ENCODE assay signal across 14 cellular contexts in genomic region chr9:110971234-110971633, GRCh38.
"Had no signal": no experiment of that assay in that cellular context is flagged by ENCODE, and none has a peak within 500 bp of the region (broad histone marks: within the 10 kb centered on the region; RNA-seq: fewer than 3 reads in every experiment).

No MANE protein-coding gene starts in this region.

- H3K36me3 ChIP-seq: right lobe of liver had no signal

- H3K36me3 Mint-ChIP-seq: activated naive CD8-positive, alpha-beta T cell; natural killer cell treated with Interleukin-12 subunit alpha and Interleukin-12 subunit beta and Interleukin-15 and Interleukin-18, amount 100 ng/mL, for 72 hours had no signal

- H3K27ac Mint-ChIP-seq: activated CD4-positive, alpha-beta T cell treated with anti-CD3 and anti-CD28 coated beads, Interleukin-2, amount 10 ng/mL, durations not matched to agents 7 days and 5 days; activated naive CD8-positive, alpha-beta T cell; natural killer cell treated with Interleukin-12 subunit alpha and Interleukin-12 subunit beta and Interleukin-15 and Interleukin-18, amount 100 ng/mL, for 72 hours had no signal

- H3K27me3 ChIP-seq: right lobe of liver, stomach had no signal

- H3K4me1 ChIP-seq: psoas muscle, right lobe of liver had no signal

- H3K27ac ChIP-seq: psoas muscle, right lobe of liver, stomach had no signal

- H3K9me3 Mint-ChIP-seq: activated CD4-positive, alpha-beta T cell treated with anti-CD3 and anti-CD28 coated beads, Interleukin-2, amount 10 ng/mL, durations not matched to agents 7 days and 5 days; brain had no signal

- DNase-seq: activated CD4-positive, alpha-beta T cell treated with anti-CD3 and anti-CD28 coated beads, Interleukin-2, amount 10 ng/mL, durations not matched to agents 7 days and 5 days; activated CD8-positive, alpha-beta memory T cell treated with anti-CD3 and anti-CD28 coated beads, Interleukin-2, amount 50 U/mL, for 48 hours; activated gamma-delta T cell treated with Interleukin-2 at 50 U/mL for 16 hours; amygdala; islet precursor cell; left ventricle myocardium superior; mesenchymal stem cell; occipital lobe; psoas muscle; right lobe of liver; stomach had no signal

- H3K4me3 Mint-ChIP-seq: activated CD4-positive, alpha-beta T cell treated with anti-CD3 and anti-CD28 coated beads, Interleukin-2, amount 10 ng/mL, durations not matched to agents 7 days and 5 days; activated naive CD8-positive, alpha-beta T cell; brain; natural killer cell treated with Interleukin-12 subunit alpha and Interleukin-12 subunit beta and Interleukin-15 and Interleukin-18, amount 100 ng/mL, for 72 hours had no signal

- H3K9me3 ChIP-seq: psoas muscle, right lobe of liver, stomach had no signal

- ATAC-seq: left ventricle myocardium superior; natural killer cell treated with Interleukin-12 subunit alpha and Interleukin-12 subunit beta and Interleukin-15 and Interleukin-18, amount 100 ng/mL, for 72 hours; psoas muscle; right lobe of liver had no signal

- H3K4me3 ChIP-seq: psoas muscle, right lobe of liver, stomach had no signal

- H3K27me3 Mint-ChIP-seq: activated CD4-positive, alpha-beta T cell treated with anti-CD3 and anti-CD28 coated beads, Interleukin-2, amount 10 ng/mL, durations not matched to agents 7 days and 5 days; activated naive CD8-positive, alpha-beta T cell; brain; natural killer cell treated with Interleukin-12 subunit alpha and Interleukin-12 subunit beta and Interleukin-15 and Interleukin-18, amount 100 ng/mL, for 72 hours had no signal

- H3K4me1 Mint-ChIP-seq: activated CD4-positive, alpha-beta T cell treated with anti-CD3 and anti-CD28 coated beads, Interleukin-2, amount 10 ng/mL, durations not matched to agents 7 days and 5 days had no signal
